ENCODE assay signal across 7 cellular contexts in genomic region chr7:122407195-122407594, GRCh38.
"Had no signal": no experiment of that assay in that cellular context is flagged by ENCODE, and none has a peak within 500 bp of the region (broad histone marks: within the 10 kb centered on the region; RNA-seq: fewer than 3 reads in every experiment).

No MANE protein-coding gene starts in this region.

- H3K27ac Mint-ChIP-seq: HFFc6 had no signal

- H3K27ac ChIP-seq: GM23248 had no signal

- H3K9me3 ChIP-seq: HAP-1 had no signal

- H3K36me3 ChIP-seq: HAP-1 had no signal

- ATAC-seq: HCT116, K562 had no signal

- H2AFZ ChIP-seq: GM23248 had no signal

- H3K4me3 Mint-ChIP-seq: HFFc6 had no signal

- H3K9ac ChIP-seq: GM23248 had no signal

- DNase-seq: GM23248, HFFc6, IMR-90, KG1 had no signal

- H3K4me3 ChIP-seq: GM23248, HAP-1, K562 had no signal
